Comparison of ENCODE assay signal across 8 cellular contexts in genomic region chr20:10469599-10469998, GRCh38. TPM values are rescaled to one million over a fixed set of nuclear protein-coding genes. Genes with fewer than 3 reads are reported as not detected.
DNase-seq lines count a peak whose midpoint lies in the region; ATAC-seq and TF ChIP-seq lines count a peak whose summit lies in the region.

No MANE protein-coding gene starts in this region.

- peak; percentile 80 for ATAC-seq in DND-41 (ENCODE audit: insufficient read depth, low read depth)
- ATAC-seq in HG03139 (IDR thresholded peaks at IDR 0.05; ENCODE audit: unreplicated experiment): peak; percentile 64
- ATAC-seq in body of pancreas: peak; percentile 77
- ATAC-seq in stimulated activated naive CD8-positive, alpha-beta T cell treated with anti-CD3 and anti-CD28 coated beads, Interleukin-15, amount 100 ng/mL, for 72 hours: peak; percentile 59
- ATAC-seq in GM19455 (IDR thresholded peaks at IDR 0.05; ENCODE audit: unreplicated experiment): no peak

- H4K20me1 ChIP-seq in DND-41 (ENCODE audit: insufficient read depth, low read length): no peaks in the 10 kb centered on the region

- DNase-seq in DND-41 (peak; percentile 29), NCI-H510A treated with DMSO at 0.1 percent for 48 hours (lab: John Stamatoyannopoulos, UW) (peak; percentile 93), body of pancreas (peak; percentile 27 to 61 (median 43)), iPS-NIHi11 (ENCODE audit: low spot score) (peak; percentile 52)
- DNase-seq in stimulated activated naive CD8-positive, alpha-beta T cell treated with anti-CD3 and anti-CD28 coated beads, Interleukin-15, amount 100 ng/mL, for 72 hours: no peak
- DNase-seq in NK-92 treated with Interleukin-12 subunit alpha and Interleukin-12 subunit beta, amount 100 ng/mL, for 24 hours (lab: John Stamatoyannopoulos, UW): no peak

- H3K36me3 ChIP-seq in DND-41 (ENCODE audit: insufficient read depth, low read length): peaks cover 9% of the 10 kb centered on the region; the same call in 1 of the 2 replicates
- H3K36me3 ChIP-seq in body of pancreas (replicated peaks in 1 of 2; ENCODE audit: insufficient read depth in 1 of 2, low read depth in 2 of 2): no peaks in the 10 kb centered on the region

- TF ChIP-seq CTCF in DND-41 (IDR thresholded peaks at IDR 0.05; ENCODE audit: borderline replicate concordance, extremely low read depth, low read length, poor library complexity, severe bottlenecking) (peak; percentile 56), body of pancreas (IDR thresholded peaks at IDR 0.05) (peak in 6 of 7 experiments; percentile 31 to 56 (median 52))

- no peaks in the 10 kb centered on the region for H3K27me3 Mint-ChIP-seq in stimulated activated naive CD8-positive, alpha-beta T cell treated with anti-CD3 and anti-CD28 coated beads, Interleukin-15, amount 100 ng/mL, for 72 hours

- no peak overlapping the region for H3K27ac Mint-ChIP-seq in stimulated activated naive CD8-positive, alpha-beta T cell treated with anti-CD3 and anti-CD28 coated beads, Interleukin-15, amount 100 ng/mL, for 72 hours

- H2AFZ ChIP-seq in DND-41 (ENCODE audit: low read depth, low read length): no peak overlapping the region

- H3K4me3 ChIP-seq in DND-41 (ENCODE audit: low read depth in 1 of 2, low read length in 2 of 2) (no peak overlapping the region), body of pancreas (no peak overlapping the region)

- WGBS in body of pancreas, 2 donors: 35% methylated on average over 7 of the region's 7 CpGs

- H3K9me3 Mint-ChIP-seq in stimulated activated naive CD8-positive, alpha-beta T cell treated with anti-CD3 and anti-CD28 coated beads, Interleukin-15, amount 100 ng/mL, for 72 hours: no peaks in the 10 kb centered on the region

- H3K4me1 ChIP-seq in DND-41 (ENCODE audit: insufficient read depth, low read length) (no peaks in the 10 kb centered on the region), body of pancreas (peaks cover 3% of the 10 kb centered on the region)

- intact Hi-C loops in body of pancreas (cut with DNase I): no loop called here

- H3K27me3 ChIP-seq in DND-41 (ENCODE audit: insufficient read depth, low read length, poor library complexity): no peaks in the 10 kb centered on the region
- H3K27me3 ChIP-seq in body of pancreas: no peaks in the 10 kb centered on the region

- no peak for TF ChIP-seq POLR2A in body of pancreas (IDR thresholded peaks at IDR 0.05)

- H3K4me3 Mint-ChIP-seq in stimulated activated naive CD8-positive, alpha-beta T cell treated with anti-CD3 and anti-CD28 coated beads, Interleukin-15, amount 100 ng/mL, for 72 hours: no peak overlapping the region

- H3K4me2 ChIP-seq in DND-41 (ENCODE audit: insufficient read depth, low read length): no peak overlapping the region

- H3K4me1 Mint-ChIP-seq in stimulated activated naive CD8-positive, alpha-beta T cell treated with anti-CD3 and anti-CD28 coated beads, Interleukin-15, amount 100 ng/mL, for 72 hours: peaks cover 14% of the 10 kb centered on the region

- no peak overlapping the region for H3K27ac ChIP-seq in DND-41 (ENCODE audit: low read length)
- H3K27ac ChIP-seq in body of pancreas: no peak overlapping the region

- H3K9me3 ChIP-seq in DND-41 (ENCODE audit: insufficient read depth, low read length, severe bottlenecking) (no peaks in the 10 kb centered on the region), body of pancreas (no peaks in the 10 kb centered on the region)

- peaks cover 64% of the 10 kb centered on the region for H3K79me2 ChIP-seq in DND-41 (ENCODE audit: insufficient read depth, low read length)

- H3K9ac ChIP-seq in DND-41 (ENCODE audit: low read depth, low read length): no peak overlapping the region

RNA-seq across cellular contexts. Expression of gene SLX4IP, which starts 34.5 kb away (rescaled TPM):
- total RNA-seq in body of pancreas: 1 to 10 TPM; 4.3 to 4.7 TPM

RNA-seq across cellular contexts. Expression of gene MKKS, which starts 35.6 kb away (rescaled TPM):
- 1 to 10 TPM; 5.3 to 8.6 TPM for total RNA-seq in body of pancreas

Comparison
In these comparisons a context has a peak if more than half of its experiments do, and no peak if none do; other contexts are left out.
1. DNase-seq: peak in DND-41 (single experiment), NCI-H510A treated with DMSO at 0.1 percent for 48 hours (single experiment), body of pancreas (4 of 4) and iPS-NIHi11 (single experiment); none in stimulated activated naive CD8-positive, alpha-beta T cell treated with anti-CD3 and anti-CD28 coated beads, Interleukin-15, amount 100 ng/mL, for 72 hours (0 of 2) and NK-92 treated with Interleukin-12 subunit alpha and Interleukin-12 subunit beta, amount 100 ng/mL, for 24 hours (single experiment).